ENCODE assay signal across 8 cellular contexts in the genomic region with DNA sequence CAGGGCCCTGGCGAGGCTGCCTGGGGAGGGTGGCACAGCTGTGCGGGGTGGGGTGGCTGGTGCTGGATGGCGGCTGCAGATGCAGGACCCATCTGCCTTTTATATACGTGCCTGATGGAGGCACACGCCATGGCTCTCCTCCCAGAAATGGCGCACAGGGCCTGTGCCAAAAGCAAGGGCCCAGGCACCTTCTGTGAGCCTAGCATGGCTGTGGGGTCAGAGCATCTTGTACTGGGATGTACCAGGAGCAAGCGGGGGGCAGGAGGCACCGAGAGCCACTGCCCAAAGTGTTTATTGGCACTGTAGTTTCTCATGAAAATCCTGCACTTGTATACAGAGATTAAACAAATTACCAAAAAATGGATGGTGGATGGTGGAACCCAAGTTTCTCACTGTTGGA.
"Had no signal": no experiment of that assay in that cellular context is flagged by ENCODE, and none has a peak within 500 bp of the region (broad histone marks: within the 10 kb centered on the region; RNA-seq: fewer than 3 reads in every experiment).

No MANE protein-coding gene starts in this region.

- DNase-seq: GDM1, GF-D8 had no signal

- ATAC-seq: GM12878 had no signal

- FAIRE-seq: G401.6, GM12878, GM12891, GM12892, GM18507, GM19239 had no signal

- H3K4me3 ChIP-seq: GM12878 had no signal
